Comparison of ENCODE assay signal across 9 cellular contexts in the genomic region with DNA sequence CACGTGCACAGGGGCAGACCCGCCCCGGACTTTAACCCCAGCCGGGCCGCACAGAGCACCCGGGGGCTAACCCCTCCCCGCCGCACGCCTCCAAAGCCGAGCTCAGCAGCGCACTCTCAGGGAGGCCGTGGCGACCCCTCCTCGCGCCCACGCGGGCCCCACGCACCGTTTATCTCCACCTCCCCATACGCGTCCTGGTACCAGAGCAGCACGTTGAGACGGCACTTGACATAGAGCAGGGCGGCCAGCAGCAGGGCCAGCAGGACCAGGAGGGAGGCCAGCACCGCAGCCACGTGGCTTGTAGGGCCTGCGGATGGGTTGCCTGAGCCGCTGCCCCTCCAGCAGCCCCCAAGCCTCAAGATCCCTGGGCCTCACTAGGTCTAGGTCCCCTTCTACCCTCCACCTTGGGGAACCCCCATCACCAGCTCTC. TPM values are rescaled to one million over a fixed set of nuclear protein-coding genes. Genes with fewer than 3 reads are reported as not detected.
A peak's percentile ranks its signal among the peaks of the same experiment; 100 is the strongest.
DNase-seq lines count a peak whose midpoint lies in the region; ATAC-seq lines count a peak whose summit lies in the region.
"Had no signal": no experiment of that assay in that cellular context is flagged by ENCODE, and none has a peak within 500 bp of the region (broad histone marks: within the 10 kb centered on the region; RNA-seq: fewer than 3 reads in every experiment).

No MANE protein-coding gene starts in this region.

- H3K36me3 ChIP-seq in HUES64 (ENCODE audit: insufficient read depth, low read length) (no peaks in the 10 kb centered on the region), esophagus (ENCODE audit: control insufficient read depth in 2 of 2, insufficient read depth in 2 of 2, low read length in 1 of 2) (peaks cover 0 to 22% of the 10 kb centered on the region in 2 donors)
- H3K36me3 ChIP-seq: SJCRH30 had no signal

- H3K9me3 ChIP-seq in HUES64 (ENCODE audit: insufficient read depth, low read depth, low read length) (no peaks in the 10 kb centered on the region), esophagus (ENCODE audit: control insufficient read depth in 2 of 2, insufficient read depth in 1 of 2, low read depth in 1 of 2, low read length in 1 of 2) (no peaks in the 10 kb centered on the region)
- H3K9me3 ChIP-seq: SJCRH30 had no signal

- WGBS in HUES64 = 82% methylated on average over 28 of the region's 28 CpGs
- 76 to 77% methylated on average over 28 of the region's 28 CpGs for WGBS in esophagus, 2 donors

- no peaks in the 10 kb centered on the region for H3K27me3 Mint-ChIP-seq in activated CD4-positive, alpha-beta T cell treated with anti-CD3 and anti-CD28 coated beads, Interleukin-2, amount 10 ng/mL, durations not matched to agents 7 days and 5 days

- CTCF ChIA-PET in activated CD4-positive, alpha-beta T cell treated with anti-CD3 and anti-CD28 coated beads, Interleukin-2, amount 10 ng/mL, durations not matched to agents 7 days and 5 days (lab: Charles Lee) = interaction anchor here (1.0 to 3.3 kb wide), 10 partner anchors 9 to 157 kb away, joined by 3 to 17 read pairs (median 4); partner anchors contain the start of gene PTDSS2

- peak; percentile 31 for ATAC-seq in sciatic nerve
- no peak for ATAC-seq in GM21367 (IDR thresholded peaks at IDR 0.05; ENCODE audit: unreplicated experiment)

- H3K27ac Mint-ChIP-seq in activated CD4-positive, alpha-beta T cell treated with anti-CD3 and anti-CD28 coated beads, Interleukin-2, amount 10 ng/mL, durations not matched to agents 7 days and 5 days = peak overlapping the region; percentile 46

- intact Hi-C loops in sciatic nerve (cut with DNase I) = no loop called here

- peaks cover 2% of the 10 kb centered on the region for H3K36me3 Mint-ChIP-seq in activated CD4-positive, alpha-beta T cell treated with anti-CD3 and anti-CD28 coated beads, Interleukin-2, amount 10 ng/mL, durations not matched to agents 7 days and 5 days (ENCODE audit: low read depth)

- no peak overlapping the region for H3K9ac ChIP-seq in HUES64 (ENCODE audit: low read depth, low read length)

- H3K4me1 ChIP-seq in HUES64 (ENCODE audit: insufficient read depth, low read length) (no peaks in the 10 kb centered on the region), esophagus (ENCODE audit: control insufficient read depth in 2 of 2, insufficient read depth in 2 of 2, low read length in 1 of 2) (peaks cover 0 to 17% of the 10 kb centered on the region in 2 donors)
- H3K4me1 ChIP-seq: SJCRH30 had no signal

- no peak overlapping the region for H3K4me3 Mint-ChIP-seq in activated CD4-positive, alpha-beta T cell treated with anti-CD3 and anti-CD28 coated beads, Interleukin-2, amount 10 ng/mL, durations not matched to agents 7 days and 5 days

- peaks cover 14% of the 10 kb centered on the region for H3K4me1 Mint-ChIP-seq in activated CD4-positive, alpha-beta T cell treated with anti-CD3 and anti-CD28 coated beads, Interleukin-2, amount 10 ng/mL, durations not matched to agents 7 days and 5 days

- H3K27ac ChIP-seq in HUES64 (ENCODE audit: low read depth, low read length) = no peak overlapping the region
- peak overlapping the region; percentile 35 to 82 for H3K27ac ChIP-seq in esophagus (ENCODE audit: low read depth in 2 of 2, low read length in 1 of 2)
- H3K27ac ChIP-seq: SJCRH30 had no signal

- no peaks in the 10 kb centered on the region for H3K9me3 Mint-ChIP-seq in activated CD4-positive, alpha-beta T cell treated with anti-CD3 and anti-CD28 coated beads, Interleukin-2, amount 10 ng/mL, durations not matched to agents 7 days and 5 days

- H3K27me3 ChIP-seq in HUES64 (ENCODE audit: insufficient read depth, low read length) (no peaks in the 10 kb centered on the region), esophagus (ENCODE audit: control insufficient read depth in 1 of 2, insufficient read depth in 2 of 2, low read length in 2 of 2) (no peaks in the 10 kb centered on the region)
- H3K27me3 ChIP-seq: SJCRH30 had no signal

- POLR2A ChIA-PET in activated CD4-positive, alpha-beta T cell treated with anti-CD3 and anti-CD28 coated beads, Interleukin-2, amount 10 ng/mL, durations not matched to agents 7 days and 5 days (lab: Charles Lee) = interaction anchor here (1.0 kb wide), 1 partner anchor 11 kb away, joined by 4 read pairs; no protein-coding TSS in a partner anchor

- peak overlapping the region; percentile 36 for H3K4me3 ChIP-seq in HUES64 (ENCODE audit: low read length)
- H3K4me3 ChIP-seq in esophagus (ENCODE audit: low read depth in 1 of 2, low read length in 2 of 2) = no peak overlapping the region
- H3K4me3 ChIP-seq: SJCRH30 had no signal

- no peak for DNase-seq in activated CD4-positive, alpha-beta T cell treated with anti-CD3 and anti-CD28 coated beads, Interleukin-2, amount 10 ng/mL, durations not matched to agents 7 days and 5 days
- DNase-seq in activated CD4-positive, alpha-beta T cell treated with anti-CD3 and anti-CD28 coated beads, Interleukin-2, amount 50 U/mL, for 4 hours = no peak
- no peak for DNase-seq in sciatic nerve (ENCODE audit: low spot score)
- no peak for DNase-seq in SW 1271 (lab: John Stamatoyannopoulos, UW)
- no peak for DNase-seq in NCI-H2029 (lab: John Stamatoyannopoulos, UW)
- DNase-seq: SJCRH30 had no signal

RNA-seq across cellular contexts. Expression of gene SIGIRR, which starts 7.1 kb away (rescaled TPM):
- total RNA-seq in activated CD4-positive, alpha-beta T cell treated with anti-CD3 and anti-CD28 coated beads, Interleukin-2, amount 10 ng/mL, durations not matched to agents 7 days and 5 days = 100 to 1,000 TPM; 226 to 255 TPM
- 18.0 TPM for polyA plus RNA-seq in HUES64 (2013, experiment 1 of 2)
- 18.8 TPM for polyA plus RNA-seq in HUES64 (2013, experiment 2 of 2)
- polyA plus RNA-seq in esophagus = 10 to 100 TPM; 25.4 to 41.7 TPM
- 51.6 TPM for total RNA-seq in sciatic nerve
- total RNA-seq: SJCRH30 had no signal

RNA-seq across cellular contexts. Expression of gene PKP3, which starts 13.7 kb away (rescaled TPM):
- total RNA-seq in activated CD4-positive, alpha-beta T cell treated with anti-CD3 and anti-CD28 coated beads, Interleukin-2, amount 10 ng/mL, durations not matched to agents 7 days and 5 days = not detected
- 1.4 TPM for polyA plus RNA-seq in HUES64 (2013, experiment 1 of 2)
- 1.6 TPM for polyA plus RNA-seq in HUES64 (2013, experiment 2 of 2)
- polyA plus RNA-seq in esophagus = 100 to 1,000 TPM; 332 to 353 TPM
- total RNA-seq in sciatic nerve = 0.49 TPM
- total RNA-seq: SJCRH30 had no signal

RNA-seq across cellular contexts. Expression of gene ANO9, which starts 34.1 kb away (rescaled TPM):
- total RNA-seq in activated CD4-positive, alpha-beta T cell treated with anti-CD3 and anti-CD28 coated beads, Interleukin-2, amount 10 ng/mL, durations not matched to agents 7 days and 5 days = 10 to 100 TPM; 88.2 to 94.2 TPM
- 2.9 TPM for polyA plus RNA-seq in HUES64 (2013, experiment 1 of 2)
- 3.7 TPM for polyA plus RNA-seq in HUES64 (2013, experiment 2 of 2)
- 10 to 100 TPM; 18.1 to 40.4 TPM for polyA plus RNA-seq in esophagus
- total RNA-seq in sciatic nerve = 0.98 TPM

RNA-seq across cellular contexts. Expression of gene B4GALNT4, which starts 38.4 kb away (rescaled TPM):
- 1 to 10 TPM; 1.5 to 1.6 TPM for total RNA-seq in activated CD4-positive, alpha-beta T cell treated with anti-CD3 and anti-CD28 coated beads, Interleukin-2, amount 10 ng/mL, durations not matched to agents 7 days and 5 days
- 51.8 TPM for polyA plus RNA-seq in HUES64 (2013, experiment 1 of 2)
- 48.1 TPM for polyA plus RNA-seq in HUES64 (2013, experiment 2 of 2)
- polyA plus RNA-seq in esophagus = 1 to 10 TPM; 5.0 to 5.2 TPM
- total RNA-seq in sciatic nerve = 32.2 TPM

RNA-seq across cellular contexts. Expression of gene PTDSS2, which starts 42.4 kb away (rescaled TPM):
- total RNA-seq in activated CD4-positive, alpha-beta T cell treated with anti-CD3 and anti-CD28 coated beads, Interleukin-2, amount 10 ng/mL, durations not matched to agents 7 days and 5 days = 10 to 100 TPM; 22.7 to 25.2 TPM
- 25.7 TPM for polyA plus RNA-seq in HUES64 (2013, experiment 1 of 2)
- polyA plus RNA-seq in HUES64 (2013, experiment 2 of 2) = 24.5 TPM
- polyA plus RNA-seq in esophagus = 10 to 100 TPM; 12.4 to 20.5 TPM
- total RNA-seq in sciatic nerve = 33.1 TPM

Comparison
In these comparisons a context has a peak if more than half of its experiments do, and no peak if none do; other contexts are left out.
1. RNA of gene ANO9, which starts 34.1 kb away (total RNA-seq): 88.2 to 94.2 TPM in activated CD4-positive, alpha-beta T cell treated with anti-CD3 and anti-CD28 coated beads, Interleukin-2, amount 10 ng/mL, durations not matched to agents 7 days and 5 days; 0.98 TPM in sciatic nerve (single experiment); every median in the first group is over 10 times any median in the second.